ENCODE assay signal across 17 cellular contexts in the genomic region with DNA sequence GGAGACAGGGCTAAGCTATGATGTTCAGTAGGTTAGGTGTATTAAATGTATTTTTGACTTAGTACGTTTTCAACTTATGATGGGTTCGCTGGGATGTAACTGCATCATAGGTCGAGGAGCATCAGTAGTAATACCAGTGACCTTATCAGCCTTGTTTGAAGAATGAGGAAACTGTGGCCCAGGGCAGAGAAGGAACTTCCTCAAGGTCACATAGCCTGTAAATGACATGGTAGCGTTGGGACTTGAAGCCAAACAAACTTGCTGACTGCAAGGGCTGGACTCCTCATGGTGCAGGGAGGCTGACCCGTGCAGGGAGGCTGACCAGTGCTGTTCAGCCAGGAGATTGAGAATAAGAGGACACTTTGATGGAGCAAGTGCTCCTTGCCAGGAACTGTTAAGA. TPM values are rescaled to one million over a fixed set of nuclear protein-coding genes. Genes with fewer than 3 reads are reported as not detected.
"Had no signal": no experiment of that assay in that cellular context is flagged by ENCODE, and none has a peak within 500 bp of the region (broad histone marks: within the 10 kb centered on the region; RNA-seq: fewer than 3 reads in every experiment).

No MANE protein-coding gene starts in this region.

- H3K4me3 ChIP-seq: heart left ventricle, lower lobe of right lung, smooth muscle cell, transverse colon had no signal

- H3K36me3 ChIP-seq: heart left ventricle, lower lobe of right lung, transverse colon had no signal

- DNase-seq: activated CD4-positive, alpha-beta T cell treated with anti-CD3 and anti-CD28 coated beads for 1 hour; activated CD4-positive, alpha-beta T cell treated with anti-CD3 and anti-CD28 coated beads, Interleukin-2, amount 50 U/mL, for 4 hours; activated naive CD4-positive, alpha-beta T cell treated with Interleukin-2 at 50 U/mL for 16 hours; activated T-cell treated with anti-CD3 and anti-CD28 coated beads for 4 hours; aorta; effector memory CD4-positive, alpha-beta T cell; foreskin melanocyte; heart left ventricle; left cardiac atrium; lower lobe of right lung; nephron progenitor cell; occipital lobe; right cardiac atrium; stimulated activated naive CD8-positive, alpha-beta T cell treated with anti-CD3 and anti-CD28 coated beads, Interleukin-15, Interleukin-2, amounts not matched to agents 100 U/mL and 50 U/mL, for 24 hours; T-helper 17 cell; transverse colon had no signal

- H3K4me1 ChIP-seq: heart left ventricle, lower lobe of right lung had no signal

- H3K27me3 ChIP-seq: transverse colon had no signal

- H3K9me3 ChIP-seq: heart left ventricle, lower lobe of right lung, transverse colon had no signal

- H3K27ac ChIP-seq: heart left ventricle, lower lobe of right lung, transverse colon had no signal

RNA-seq across cellular contexts. Expression of a gene that starts 21.3 kb away (rescaled TPM):
- total RNA-seq: T-helper 17 cell had no signal
